Comparison of ENCODE assay signal across 14 cellular contexts in genomic region chr7:107063245-107064120, GRCh38.
"Had no signal": no experiment of that assay in that cellular context is flagged by ENCODE, and none has a peak within 500 bp of the region (broad histone marks: within the 10 kb centered on the region; RNA-seq: fewer than 3 reads in every experiment).

No MANE protein-coding gene starts in this region.

- H3K4me1 Mint-ChIP-seq: memory B cell; naive thymus-derived CD8-positive, alpha-beta T cell; stimulated activated effector memory CD8-positive, alpha-beta T cell treated with anti-CD3 and anti-CD28 coated beads, Interleukin-12 subunit alpha, Interleukin-12 subunit beta, amount 100 ng/mL, for 72 hours had no signal

- DNase-seq: activated CD4-positive, alpha-beta T cell treated with anti-CD3 and anti-CD28 coated beads for 1 hour; activated CD8-positive, alpha-beta memory T cell treated with anti-CD3 and anti-CD28 coated beads for 24 hours; activated CD8-positive, alpha-beta memory T cell treated with anti-CD3 and anti-CD28 coated beads, Interleukin-2, amount 50 U/mL, for 48 hours; activated gamma-delta T cell; naive thymus-derived CD8-positive, alpha-beta T cell; ovary; right lobe of liver; stimulated activated CD4-positive, alpha-beta T cell treated with anti-CD3 and anti-CD28 coated beads, Interleukin-4, amount 100 ng/mL, for 24 hours had no signal

- H3K4me3 Mint-ChIP-seq: memory B cell; naive thymus-derived CD8-positive, alpha-beta T cell; stimulated activated effector memory CD8-positive, alpha-beta T cell treated with anti-CD3 and anti-CD28 coated beads, Interleukin-12 subunit alpha, Interleukin-12 subunit beta, amount 100 ng/mL, for 72 hours had no signal

- H3K27ac Mint-ChIP-seq: activated naive CD4-positive, alpha-beta T cell treated with anti-CD3 and anti-CD28 coated beads, Interleukin-2, amount 50 U/mL, for 72 hours; memory B cell; naive thymus-derived CD8-positive, alpha-beta T cell; stimulated activated effector memory CD8-positive, alpha-beta T cell treated with anti-CD3 and anti-CD28 coated beads, Interleukin-12 subunit alpha, Interleukin-12 subunit beta, amount 100 ng/mL, for 72 hours had no signal

- H3K9me3 ChIP-seq: adrenal gland, ovary, right lobe of liver, tibial nerve, vagina had no signal

- H3K36me3 Mint-ChIP-seq: activated naive CD4-positive, alpha-beta T cell treated with anti-CD3 and anti-CD28 coated beads, Interleukin-2, amount 50 U/mL, for 72 hours; memory B cell; stimulated activated effector memory CD8-positive, alpha-beta T cell treated with anti-CD3 and anti-CD28 coated beads, Interleukin-12 subunit alpha, Interleukin-12 subunit beta, amount 100 ng/mL, for 72 hours had no signal

- H3K36me3 ChIP-seq: adrenal gland, ovary, right lobe of liver, vagina had no signal

- H3K27me3 ChIP-seq: adrenal gland, ovary, right lobe of liver, tibial nerve, vagina had no signal

- H3K4me3 ChIP-seq: ovary, right lobe of liver, tibial nerve, vagina had no signal

- H3K4me1 ChIP-seq: right lobe of liver had no signal

- H3K27ac ChIP-seq: right lobe of liver, tibial nerve, vagina had no signal

- H3K9me3 Mint-ChIP-seq: activated naive CD4-positive, alpha-beta T cell treated with anti-CD3 and anti-CD28 coated beads, Interleukin-2, amount 50 U/mL, for 72 hours; memory B cell; naive thymus-derived CD8-positive, alpha-beta T cell; stimulated activated effector memory CD8-positive, alpha-beta T cell treated with anti-CD3 and anti-CD28 coated beads, Interleukin-12 subunit alpha, Interleukin-12 subunit beta, amount 100 ng/mL, for 72 hours had no signal
